ENCODE assay signal across 8 cellular contexts in genomic region chr7:97845622-97846203, GRCh38. TPM values are rescaled to one million over a fixed set of nuclear protein-coding genes. Genes with fewer than 3 reads are reported as not detected.
DNase-seq lines count a peak whose midpoint lies in the region; ATAC-seq and TF ChIP-seq lines count a peak whose summit lies in the region.

No MANE protein-coding gene starts in this region.

- intact Hi-C loops in CD8-positive, alpha-beta T cell (cut with DNase I, micrococcal nuclease) = no loop called here

- no peak for DNase-seq in CD8-positive, alpha-beta T cell
- DNase-seq in NCI-H2227 treated with DMSO at 0.1 percent for 48 hours (lab: John Stamatoyannopoulos, UW) (peak; percentile 58), dermis blood vessel endothelial cell (peak; percentile 55), progenitor cell of endocrine pancreas (ENCODE audit: low spot score, unreplicated experiment) (no peak), T1000 (lab: John Stamatoyannopoulos, UW) (no peak)
- no peak for DNase-seq in effector CD8-positive, alpha-beta T cell (lab: John Stamatoyannopoulos, UW)

- H3K9me3 Mint-ChIP-seq in CD8-positive, alpha-beta T cell = no peaks in the 10 kb centered on the region
- no peaks in the 10 kb centered on the region for H3K9me3 Mint-ChIP-seq in progenitor cell of endocrine pancreas (ENCODE audit: low read depth)

- POLR2A ChIA-PET in CD8-positive, alpha-beta T cell (lab: Charles Lee) = no interaction called here

- H3K36me3 ChIP-seq in CD8-positive, alpha-beta T cell (ENCODE audit: insufficient read depth, low read length) = no peaks in the 10 kb centered on the region

- no peak overlapping the region for H3K27ac ChIP-seq in CD8-positive, alpha-beta T cell (ENCODE audit: low read depth, low read length)

- no peak overlapping the region for H3K4me3 ChIP-seq in CD8-positive, alpha-beta T cell (ENCODE audit: low read depth, low read length)

- CTCF ChIA-PET in CD8-positive, alpha-beta T cell (lab: Charles Lee) = interaction anchor here (0.8 to 3.5 kb wide), 2 partner anchors 10 to 1929 kb away, joined by 3 to 18 read pairs; no protein-coding TSS in a partner anchor

- H3K4me1 Mint-ChIP-seq in CD8-positive, alpha-beta T cell (ENCODE audit: low read depth) = no peaks in the 10 kb centered on the region
- no peaks in the 10 kb centered on the region for H3K4me1 Mint-ChIP-seq in progenitor cell of endocrine pancreas (ENCODE audit: low read depth)

- ATAC-seq in CD8-positive, alpha-beta T cell = no peak
- ATAC-seq in GM21423 (IDR thresholded peaks at IDR 0.05; ENCODE audit: unreplicated experiment) (peak; percentile 51), HG03196 (IDR thresholded peaks at IDR 0.05; ENCODE audit: unreplicated experiment) (no peak)

- H3K27ac Mint-ChIP-seq in CD8-positive, alpha-beta T cell = no peak overlapping the region
- no peak overlapping the region for H3K27ac Mint-ChIP-seq in progenitor cell of endocrine pancreas

- H3K9me3 ChIP-seq in CD8-positive, alpha-beta T cell (ENCODE audit: low read length) = no peaks in the 10 kb centered on the region

- H3K36me3 Mint-ChIP-seq in CD8-positive, alpha-beta T cell = peaks cover 1% of the 10 kb centered on the region
- peaks cover under 1% of the 10 kb centered on the region for H3K36me3 Mint-ChIP-seq in progenitor cell of endocrine pancreas (ENCODE audit: insufficient read depth)

- no peak overlapping the region for H3K4me3 Mint-ChIP-seq in CD8-positive, alpha-beta T cell
- H3K4me3 Mint-ChIP-seq in progenitor cell of endocrine pancreas (ENCODE audit: low read depth) = no peak overlapping the region

- H3K27me3 ChIP-seq in CD8-positive, alpha-beta T cell (ENCODE audit: insufficient read depth, low read length) = no peaks in the 10 kb centered on the region

- peaks cover 3% of the 10 kb centered on the region for H3K27me3 Mint-ChIP-seq in CD8-positive, alpha-beta T cell (ENCODE audit: low read depth)
- H3K27me3 Mint-ChIP-seq in progenitor cell of endocrine pancreas = no peaks in the 10 kb centered on the region

- no peaks in the 10 kb centered on the region for H3K4me1 ChIP-seq in CD8-positive, alpha-beta T cell (ENCODE audit: insufficient read depth, low read length)

- TF ChIP-seq CTCF in CD8-positive, alpha-beta T cell (IDR thresholded peaks at IDR 0.05) = peak; percentile 35
- peak; percentile 67 for TF ChIP-seq CTCF in progenitor cell of endocrine pancreas (IDR thresholded peaks at IDR 0.05; ENCODE audit: unreplicated experiment)

RNA-seq across cellular contexts. Expression of gene ASNS, which starts 26.5 kb away (rescaled TPM):
- 10 to 100 TPM; 11.1 to 13.6 TPM for total RNA-seq in CD8-positive, alpha-beta T cell
- total RNA-seq in dermis blood vessel endothelial cell = 3.4 and 7.7 TPM in 2 replicates
- 104 and 116 TPM in 2 replicates for total RNA-seq in progenitor cell of endocrine pancreas

Comparison
In these comparisons a context has a peak if more than half of its experiments do, and no peak if none do; other contexts are left out.
1. DNase-seq: peak in NCI-H2227 treated with DMSO at 0.1 percent for 48 hours (single experiment) and dermis blood vessel endothelial cell (single experiment); none in CD8-positive, alpha-beta T cell (0 of 7), progenitor cell of endocrine pancreas (single experiment), effector CD8-positive, alpha-beta T cell (single experiment) and T1000 (single experiment).